ENCODE assay signal across 21 cellular contexts in genomic region chrY:17907351-17907750, GRCh38. TPM values are rescaled to one million over a fixed set of nuclear protein-coding genes. Genes with fewer than 3 reads are reported as not detected.
"Had no signal": no experiment of that assay in that cellular context is flagged by ENCODE, and none has a peak within 500 bp of the region (broad histone marks: within the 10 kb centered on the region; RNA-seq: fewer than 3 reads in every experiment).

No MANE protein-coding gene starts in this region.

RNA-seq across cellular contexts. Expression of gene CDY2B, which starts 27.3 kb away (rescaled TPM):
- total RNA-seq: activated naive CD4-positive, alpha-beta T cell treated with anti-CD3 and anti-CD28 coated beads for 36 hours; activated naive CD4-positive, alpha-beta T cell treated with anti-CD3 and anti-CD28 coated beads, Interleukin-2, amount 50 U/mL, for 72 hours; activated naive CD8-positive, alpha-beta T cell treated with anti-CD3 and anti-CD28 coated beads for 36 hours; activated naive CD8-positive, alpha-beta T cell treated with anti-CD3 and anti-CD28 coated beads, Interleukin-2, amount 10 ng/mL, durations not matched to agents 7 days and 5 days; activated T-cell treated with anti-CD3 and anti-CD28 coated beads, Interleukin-2, amount 50 U/mL, for 4 hours; activated T-cell treated with anti-CD3 and anti-CD28 coated beads, Interleukin-2, amount 50 U/mL, for 72 hours; activated T-helper 1 cell treated with anti-CD3 and anti-CD28 coated beads, Interleukin-12 subunit alpha, Interleukin-12 subunit beta, Interleukin-2, Interleukin-4 antibody, amounts not matched to agents 30 ng/mL and 10 ng/mL and 1 ng/mL, durations not matched to agents 14 hours and 24 hours and 36 hours; activated T-helper 17 cell treated with anti-CD3 and anti-CD28 coated beads, Interleukin-2, amount 50 U/mL, for 72 hours; activated T-helper 2 cell treated with anti-CD3 and anti-CD28 coated beads, Interferon-gamma antibody, Interleukin-2, Interleukin-4, amounts not matched to agents 10 μg/mL and 5 μg/mL and 100 μg/mL, durations not matched to agents 14 hours and 24 hours and 36 hours; adrenal gland; aorta; ascending aorta; astrocyte; body of pancreas; breast epithelium; bronchial epithelial cell; cardiac muscle cell; cardiac septum; cerebellum; chondrocyte had no signal
- polyA plus RNA-seq: adipose tissue, adrenal gland, aorta, cardiac muscle cell had no signal
